ENCODE assay signal across 21 cellular contexts in the genomic region with DNA sequence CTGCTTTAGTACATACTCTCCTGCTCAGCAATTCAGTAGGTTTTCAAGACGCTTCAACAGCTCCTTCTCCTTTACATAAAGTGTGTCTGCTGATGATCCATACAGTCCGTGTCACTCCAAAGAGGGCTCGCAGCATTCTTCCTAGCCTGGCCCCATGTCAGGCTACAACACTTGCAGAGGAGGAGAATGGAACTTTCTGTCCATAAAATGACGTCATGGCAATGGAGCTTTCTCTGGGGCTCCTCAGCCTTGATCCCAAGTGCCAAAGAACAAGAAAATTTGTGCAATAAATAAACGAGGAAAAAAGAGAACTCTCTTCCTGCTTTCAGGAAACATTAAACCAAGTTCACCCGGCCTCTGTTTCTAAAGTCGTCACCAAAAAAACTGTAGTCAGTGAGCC.
A peak's percentile ranks its signal among the peaks of the same experiment; 100 is the strongest.
DNase-seq lines count a peak whose midpoint lies in the region; ATAC-seq, FAIRE-seq and TF ChIP-seq lines count a peak whose summit lies in the region.
"Had no signal": no experiment of that assay in that cellular context is flagged by ENCODE, and none has a peak within 500 bp of the region (broad histone marks: within the 10 kb centered on the region; RNA-seq: fewer than 3 reads in every experiment).

No MANE protein-coding gene starts in this region.

- ATAC-seq in HepG2 (no peak), right lobe of liver (no peak), K562 (no peak), HG03342 (IDR thresholded peaks at IDR 0.05; ENCODE audit: unreplicated experiment) (no peak)
- ATAC-seq: CD8-positive, alpha-beta T cell; GM23338 had no signal

- H3K4me1 ChIP-seq in HepG2 (ENCODE audit: insufficient read depth, low read length): no peaks in the 10 kb centered on the region
- H3K4me1 ChIP-seq in right lobe of liver: no peaks in the 10 kb centered on the region
- no peaks in the 10 kb centered on the region for H3K4me1 ChIP-seq in K562 (replicated peaks in 1 of 2; ENCODE audit: control insufficient read depth in 2 of 2, insufficient read depth in 2 of 2, low read length in 2 of 2)
- peaks cover 12% of the 10 kb centered on the region for H3K4me1 ChIP-seq in vagina

- H3K9me1 ChIP-seq in K562 (ENCODE audit: control insufficient read depth, insufficient read depth, low read length): no peaks in the 10 kb centered on the region

- H3K27me3 ChIP-seq in HepG2 (ENCODE audit: control insufficient read depth in 1 of 2, insufficient read depth in 2 of 2, low read length in 2 of 2): peaks cover 0 to 26% of the 10 kb centered on the region in 2 experiments; a peak in 2 of 5 replicates
- no peaks in the 10 kb centered on the region for H3K27me3 ChIP-seq in right lobe of liver
- peaks cover 6 to 22% of the 10 kb centered on the region in 2 experiments; a peak in 3 of 5 replicates for H3K27me3 ChIP-seq in K562 (ENCODE audit: control insufficient read depth in 2 of 2, insufficient read depth in 2 of 2, low read length in 2 of 2)
- no peaks in the 10 kb centered on the region for H3K27me3 ChIP-seq in vagina

- H3K36me3 ChIP-seq in HepG2 (replicated peaks in 1 of 2; ENCODE audit: control insufficient read depth in 1 of 2, insufficient read depth in 2 of 2, low read length in 2 of 2): no peaks in the 10 kb centered on the region
- no peaks in the 10 kb centered on the region for H3K36me3 ChIP-seq in right lobe of liver
- no peaks in the 10 kb centered on the region for H3K36me3 ChIP-seq in K562 (ENCODE audit: control insufficient read depth, insufficient read depth, low read length)
- no peaks in the 10 kb centered on the region for H3K36me3 ChIP-seq in vagina

- in situ Hi-C loops in HepG2 (cut with HindIII; ENCODE audit: extremely low pct_ligation_motif_present, low pct_unique_long_range_greater_than_20kb): no loop called here
- in situ Hi-C loops in K562 (cut with MboI): no loop called here

- H3K36me3 Mint-ChIP-seq in nephron progenitor cell (ENCODE audit: low read depth): no peaks in the 10 kb centered on the region
- H3K36me3 Mint-ChIP-seq: CD8-positive, alpha-beta T cell; IgD-negative memory B cell had no signal

- no peak for TF ChIP-seq CTCF in HepG2 (CRISPR knock-in tag; IDR thresholded peaks at IDR 0.05)
- no peak for TF ChIP-seq CTCF in right lobe of liver (IDR thresholded peaks at IDR 0.05)
- TF ChIP-seq CTCF in K562 (IDR thresholded peaks at IDR 0.05 in 2 of 3, conservative IDR thresholded peaks at IDR 0.05 in 1 of 3; ENCODE audit: insufficient read depth in 2 of 3, low read depth in 1 of 3, low read length in 3 of 3): no peak
- TF ChIP-seq CTCF in nephron progenitor cell (IDR thresholded peaks at IDR 0.05): no peak
- TF ChIP-seq CTCF in vagina (IDR thresholded peaks at IDR 0.05): no peak

- H4K20me1 ChIP-seq in HepG2 (ENCODE audit: insufficient read depth, low read length) (no peaks in the 10 kb centered on the region), K562 (replicated peaks; ENCODE audit: control insufficient read depth, insufficient read depth, low read length) (no peaks in the 10 kb centered on the region)

- DNase-seq in HepG2 (ENCODE audit: low spot score) (no peak), right lobe of liver (no peak), K562 (ENCODE audit: extremely low read depth in 1 of 4, low spot score in 3 of 4) (no peak), nephron progenitor cell (no peak), vagina (ENCODE audit: extremely low spot score in 2 of 2) (no peak), DMS53 (lab: John Stamatoyannopoulos, UW) (no peak), UCSD-AML1 (lab: John Stamatoyannopoulos, UW; ENCODE audit: unreplicated experiment) (no peak)
- DNase-seq: ACHN; CD8-positive, alpha-beta T cell; DMS 273 treated with DMSO at 0.1 percent for 48 hours; GDM1; HCEC 1CT; KG1 had no signal

- TF ChIP-seq RAD21 in HepG2 (CRISPR knock-in tag; IDR thresholded peaks at IDR 0.05) (no peak), K562 (CRISPR knock-in tag; conservative IDR thresholded peaks at IDR 0.05 in 1 of 2, IDR thresholded peaks at IDR 0.05 in 1 of 2) (no peak)

- H3K9me3 ChIP-seq in HepG2 (ENCODE audit: low read length): no peaks in the 10 kb centered on the region
- H3K9me3 ChIP-seq in right lobe of liver: no peaks in the 10 kb centered on the region
- H3K9me3 ChIP-seq in K562 (replicated peaks; ENCODE audit: control insufficient read depth, insufficient read depth, low read depth, low read length): no peaks in the 10 kb centered on the region
- no peaks in the 10 kb centered on the region for H3K9me3 ChIP-seq in vagina

- H3K27ac Mint-ChIP-seq in nephron progenitor cell: peak overlapping the region; percentile 51
- H3K27ac Mint-ChIP-seq: CD8-positive, alpha-beta T cell; GM23338; IgD-negative memory B cell had no signal

- TF ChIP-seq POLR2A in HepG2 (IDR thresholded peaks at IDR 0.05; ENCODE audit: insufficient read depth in 1 of 2, low read depth in 2 of 2, low read length in 2 of 2) (no peak), right lobe of liver (IDR thresholded peaks at IDR 0.05) (no peak), K562 (conservative IDR thresholded peaks at IDR 0.05) (no peak), vagina (IDR thresholded peaks at IDR 0.05) (no peak)

- CTCF ChIA-PET in HepG2 (lab: Yijun Ruan, JAX; ENCODE audit: low intra/inter-chr PET ratio, low total read pairs): no interaction called here
- CTCF ChIA-PET in K562 (lab: Yijun Ruan, JAX; ENCODE audit: low intra/inter-chr PET ratio): no interaction called here

- FAIRE-seq in HepG2 (lab: Jason Lieb, UNC) (no peak), K562 (lab: Jason Lieb, UNC) (no peak)
- FAIRE-seq: A204.1, GM12892, GM18507, H54, HTR-8/SVneo had no signal

- H3K27me3 Mint-ChIP-seq in nephron progenitor cell (ENCODE audit: low read depth, poor library complexity): peaks cover 7% of the 10 kb centered on the region

- POLR2A ChIA-PET in HepG2 (lab: Yijun Ruan, JAX): no interaction called here
- POLR2A ChIA-PET in K562 (lab: Yijun Ruan, JAX): interaction anchor here (0.8 kb wide), 1 partner anchor 605 kb away, joined by 3 read pairs; no protein-coding TSS in a partner anchor

- H3K4me1 Mint-ChIP-seq in nephron progenitor cell: peaks cover 27% of the 10 kb centered on the region
- H3K4me1 Mint-ChIP-seq: IgD-negative memory B cell had no signal

- H3K27ac ChIP-seq in HepG2 (ENCODE audit: extremely low read length, insufficient read depth, low read length) (no peak overlapping the region), right lobe of liver (no peak overlapping the region), K562 (ENCODE audit: extremely low read depth, low read depth, low read length) (no peak overlapping the region), vagina (peak overlapping the region; percentile 7)

- TF ChIP-seq EP300 in HepG2 (IDR thresholded peaks at IDR 0.05; ENCODE audit: low read depth in 2 of 2, low read length in 2 of 2) (no peak), HepG2 (CRISPR knock-in tag; IDR thresholded peaks at IDR 0.05; ENCODE audit: borderline replicate concordance) (no peak), K562 (IDR thresholded peaks at IDR 0.05; ENCODE audit: low read length) (no peak)

- no TSS peak for BruUV-seq in HepG2 (replicated peaks; lab: Mats Ljungman, UMichigan)
- no TSS peak for BruUV-seq in K562 (replicated peaks; lab: Mats Ljungman, UMichigan)

- no peak overlapping the region for H3K4me2 ChIP-seq in HepG2 (ENCODE audit: low read depth, low read length)
- no peak overlapping the region for H3K4me2 ChIP-seq in K562 (ENCODE audit: insufficient read depth, low read length)
- H3K4me2 ChIP-seq: GM23338 had no signal

- 11% methylated on average over 7 of the region's 7 CpGs for WGBS in HepG2 (ENCODE audit: low lambda C conversion rate)
- 49% methylated on average over 7 of the region's 7 CpGs for WGBS in right lobe of liver (ENCODE audit: insufficient coverage, low coverage, low lambda C conversion rate, missing lambda C conversion rate)
- under 1% methylated on average over 7 of the region's 7 CpGs for WGBS in K562 (ENCODE audit: insufficient coverage, low coverage, missing lambda C conversion rate)

- H3K79me2 ChIP-seq in HepG2 (ENCODE audit: insufficient read depth, low read length): no peaks in the 10 kb centered on the region
- H3K79me2 ChIP-seq in K562 (ENCODE audit: control insufficient read depth, insufficient read depth, low read length): no peaks in the 10 kb centered on the region

- no peaks in the 10 kb centered on the region for H3K9me3 Mint-ChIP-seq in nephron progenitor cell
- H3K9me3 Mint-ChIP-seq: GM23338, IgD-negative memory B cell had no signal

- H3K4me3 Mint-ChIP-seq in nephron progenitor cell: no peak overlapping the region
- H3K4me3 Mint-ChIP-seq: CD8-positive, alpha-beta T cell; GM23338; IgD-negative memory B cell had no signal

- H3K4me3 ChIP-seq in HepG2 (replicated peaks in 1 of 3; ENCODE audit: insufficient read depth in 1 of 3, low read depth in 2 of 3, low read length in 3 of 3): no peak overlapping the region
- H3K4me3 ChIP-seq in right lobe of liver: no peak overlapping the region
- H3K4me3 ChIP-seq in K562: no peak overlapping the region
- H3K4me3 ChIP-seq in vagina: no peak overlapping the region
- H3K4me3 ChIP-seq: GM23338 had no signal

- no peak overlapping the region for H2AFZ ChIP-seq in HepG2 (ENCODE audit: low read length)
- no peak overlapping the region for H2AFZ ChIP-seq in K562 (ENCODE audit: low read depth, low read length)
- H2AFZ ChIP-seq: GM23338 had no signal

- H3K9ac ChIP-seq in HepG2 (ENCODE audit: insufficient read depth, low read depth, low read length) (no peak overlapping the region), K562 (ENCODE audit: insufficient read depth in 1 of 2, low read depth in 2 of 2, low read length in 2 of 2) (no peak overlapping the region)

- intact Hi-C loops in HepG2 (cut with micrococcal nuclease; ENCODE audit: unreplicated experiment) (no loop called here), right lobe of liver (cut with DNase I) (no loop called here), K562 (cut with micrococcal nuclease) (no loop called here), vagina (cut with DNase I) (no loop called here)

TF ChIP-seq in HepG2, 621 proteins besides CTCF, POLR2A, EP300 and RAD21:
- TF ChIP-seq ATF7 (IDR thresholded peaks at IDR 0.05) (peak; percentile 99), ATF7 (CRISPR knock-in tag; IDR thresholded peaks at IDR 0.05) (no peak), CREB1 (IDR thresholded peaks at IDR 0.05) (peak; percentile 93), CREB1 (CRISPR knock-in tag; IDR thresholded peaks at IDR 0.05) (no peak), ARNTL (CRISPR knock-in tag; IDR thresholded peaks at IDR 0.05) (no peak)
